In genomic region chr1:45687753-45688737, GRCh38 we compare ENCODE assay signal across 8 cellular contexts. TPM values are rescaled to one million over a fixed set of nuclear protein-coding genes. Genes with fewer than 3 reads are reported as not detected.
DNase-seq lines count a peak whose midpoint lies in the region; ATAC-seq and TF ChIP-seq lines count a peak whose summit lies in the region.

Gene TMEM69 (plus strand): TSS chr1:45688181. CDS start chr1:45691069, 2,888 bp downstream.

- peaks cover 22% of the 10 kb centered on the region for H3K4me1 ChIP-seq in mucosa of descending colon (ENCODE audit: low read depth)

- no peak for TF ChIP-seq CTCF in mucosa of descending colon (IDR thresholded peaks at IDR 0.05)

- peak; percentile 12; the same call in 1 of the 2 replicates for TF ChIP-seq EP300 in Ishikawa (IDR thresholded peaks at IDR 0.05; ENCODE audit: borderline replicate concordance)

- ATAC-seq in mucosa of descending colon, result peak; percentile 59
- ATAC-seq in GM18498 (IDR thresholded peaks at IDR 0.05; ENCODE audit: unreplicated experiment), result no peak

- no peak for TF ChIP-seq RAD21 in Ishikawa (IDR thresholded peaks at IDR 0.05; ENCODE audit: low read depth)

- peak; percentile 88 for DNase-seq in Daoy (ENCODE audit: low read depth)
- DNase-seq in OCI-M1 (lab: John Stamatoyannopoulos, UW), result peak; percentile 94
- peak; percentile 63 for DNase-seq in activated T-cell treated with anti-CD3 and anti-CD28 coated beads for 1 hour (ENCODE audit: low read depth)
- peak; percentile 55 for DNase-seq in epithelial cell of prostate (ENCODE audit: low read depth, low spot score)
- peak; percentile 75 to 78 (median 75) for DNase-seq in mucosa of descending colon
- DNase-seq in stimulated activated CD8-positive, alpha-beta memory T cell treated with anti-CD3 and anti-CD28 coated beads, Interleukin-4, amount 100 ng/mL, for 1 hour (ENCODE audit: low read depth in 2 of 2, low spot score in 1 of 2), result peak; percentile 37 to 56

- no peaks in the 10 kb centered on the region for H3K9me3 ChIP-seq in mucosa of descending colon

- H3K36me3 ChIP-seq in mucosa of descending colon (ENCODE audit: low read depth), result no peaks in the 10 kb centered on the region

- intact Hi-C loops in mucosa of descending colon (cut with DNase I, micrococcal nuclease), result no loop called here

- H3K27ac ChIP-seq in epithelial cell of prostate, result peak within 1 kb of the TSS; percentile 97

- peak within 1 kb of the TSS; percentile 52 for H3K4me3 ChIP-seq in mucosa of descending colon

TF ChIP-seq in Ishikawa, 13 proteins besides CTCF, POLR2A, EP300 and RAD21:
- TF ChIP-seq TEAD4 (IDR thresholded peaks at IDR 0.05) (no peak), TCF12 (IDR thresholded peaks at IDR 0.05; ENCODE audit: low read depth) (no peak; the same call in 1 of the 2 replicates), EGR1 (IDR thresholded peaks at IDR 0.05) (peak; percentile 25; the same call in 1 of the 2 replicates), REST (IDR thresholded peaks at IDR 0.05; ENCODE audit: low read depth) (no peak), TAF1 (IDR thresholded peaks at IDR 0.05; ENCODE audit: low read depth) (peak; percentile 86), FOXM1 (IDR thresholded peaks at IDR 0.05; ENCODE audit: borderline replicate concordance, low read depth) (0 out of 2 replicates have a peak, but pooled peaks have one; percentile 32), YY1 (IDR thresholded peaks at IDR 0.05; ENCODE audit: low read depth) (peak; percentile 75), USF1 (IDR thresholded peaks at IDR 0.05) (no peak), CEBPB (IDR thresholded peaks at IDR 0.05) (no peak), NFIC (IDR thresholded peaks at IDR 0.05) (peak; percentile 42; the same call in 1 of the 2 replicates)

RNA-seq across cellular contexts. Expression of gene TMEM69, which starts in this region (rescaled TPM):
- total RNA-seq in Daoy (2014; rRNA removed; shearing (Covaris generic)), result 38.1 and 47.9 TPM in 2 replicates
- total RNA-seq in mucosa of descending colon, result 10 to 100 TPM; 17.2 to 25.5 (median 21.4) TPM
